Comparison of ENCODE assay signal across 8 cellular contexts in genomic region chr13:99307247-99307646, GRCh38. TPM values are rescaled to one million over a fixed set of nuclear protein-coding genes. Genes with fewer than 3 reads are reported as not detected.
DNase-seq lines count a peak whose midpoint lies in the region; ATAC-seq and TF ChIP-seq lines count a peak whose summit lies in the region.

GPR183 (minus strand) TSS chr13:99307399; CDS start chr13:99296145, 11,254 bp downstream.

- intact Hi-C loops in transverse colon (cut with DNase I; ENCODE audit: low total_unique reads) = no loop called here

- TF ChIP-seq EP300 in transverse colon (IDR thresholded peaks at IDR 0.05; ENCODE audit: low read depth) = no peak

- peaks cover 77% of the 10 kb centered on the region for H3K4me1 ChIP-seq in CD8-positive, alpha-beta memory T cell (ENCODE audit: insufficient read depth, low read length)
- H3K4me1 ChIP-seq in transverse colon = peaks cover 7 to 27% (median 15%) of the 10 kb centered on the region in 4 donors

- POLR2A ChIA-PET in CD8-positive, alpha-beta memory T cell (lab: Charles Lee) = interaction anchor here (1.4 to 2.0 kb wide), 7 partner anchors 11 to 76 kb away, joined by 3 to 9 read pairs (median 4); no protein-coding TSS in a partner anchor

- no peaks in the 10 kb centered on the region for H3K9me3 ChIP-seq in CD8-positive, alpha-beta memory T cell (ENCODE audit: low read length)
- no peaks in the 10 kb centered on the region for H3K9me3 ChIP-seq in transverse colon

- in situ Hi-C loops in transverse colon (cut with MboI; ENCODE audit: low pct_ligation_motif_present in 1 of 4, low pct_unique_long_range_greater_than_20kb in 1 of 4, low sequenced_read_pairs in 3 of 4) = no loop called here

- no peaks in the 10 kb centered on the region for H3K27me3 Mint-ChIP-seq in CD8-positive, alpha-beta memory T cell
- no peaks in the 10 kb centered on the region for H3K27me3 Mint-ChIP-seq in activated naive CD8-positive, alpha-beta T cell

- H3K4me3 Mint-ChIP-seq in CD8-positive, alpha-beta memory T cell = peak within 1 kb of the TSS; percentile 88 to 95 (median 94)
- peak within 1 kb of the TSS; percentile 85 for H3K4me3 Mint-ChIP-seq in activated naive CD8-positive, alpha-beta T cell

- peak within 1 kb of the TSS; percentile 89 to 98 (median 94) for H3K27ac Mint-ChIP-seq in CD8-positive, alpha-beta memory T cell
- peak within 1 kb of the TSS; percentile 95 for H3K27ac Mint-ChIP-seq in activated naive CD8-positive, alpha-beta T cell

- no peaks in the 10 kb centered on the region for H3K27me3 ChIP-seq in CD8-positive, alpha-beta memory T cell (ENCODE audit: insufficient read depth, low read length, poor library complexity, severe bottlenecking)
- H3K27me3 ChIP-seq in transverse colon = no peaks in the 10 kb centered on the region

- peak within 1 kb of the TSS; percentile 50 for H3K4me3 ChIP-seq in CD8-positive, alpha-beta memory T cell (ENCODE audit: low read length)
- peak within 1 kb of the TSS in 3 of 4 donors; percentile 19 to 42 (median 23) for H3K4me3 ChIP-seq in transverse colon

- H3K27ac ChIP-seq in CD8-positive, alpha-beta memory T cell (ENCODE audit: low read depth, low read length) = peak within 1 kb of the TSS; percentile 71
- peak within 1 kb of the TSS; percentile 36 to 76 (median 66) for H3K27ac ChIP-seq in transverse colon

- peaks cover 25 to 52% (median 30%) of the 10 kb centered on the region in 3 donors for H3K36me3 Mint-ChIP-seq in CD8-positive, alpha-beta memory T cell
- H3K36me3 Mint-ChIP-seq in activated naive CD8-positive, alpha-beta T cell = peaks cover 22% of the 10 kb centered on the region

- H3K36me3 ChIP-seq in CD8-positive, alpha-beta memory T cell (ENCODE audit: insufficient read depth, low read length) = no peaks in the 10 kb centered on the region
- H3K36me3 ChIP-seq in transverse colon = no peaks in the 10 kb centered on the region

- CTCF ChIA-PET in CD8-positive, alpha-beta memory T cell (lab: Charles Lee) = interaction anchor here (0.8 to 9.5 kb wide), 12 partner anchors 12 to 134 kb away, joined by 3 to 94 read pairs (median 6); no protein-coding TSS in a partner anchor

- WGBS in transverse colon (ENCODE audit: low coverage in 1 of 2), 2 donors = 35 to 39% methylated on average over 4 of the region's 4 CpGs

- H3K4me1 Mint-ChIP-seq in CD8-positive, alpha-beta memory T cell = peaks cover 76 to 85% (median 84%) of the 10 kb centered on the region in 3 donors
- peaks cover 93% of the 10 kb centered on the region for H3K4me1 Mint-ChIP-seq in activated naive CD8-positive, alpha-beta T cell (ENCODE audit: low read depth)

- TF ChIP-seq POLR2A in transverse colon (IDR thresholded peaks at IDR 0.05) = peak; percentile 84

- H3K9me3 Mint-ChIP-seq in CD8-positive, alpha-beta memory T cell = no peaks in the 10 kb centered on the region
- H3K9me3 Mint-ChIP-seq in activated naive CD8-positive, alpha-beta T cell (ENCODE audit: low read depth) = no peaks in the 10 kb centered on the region

- ATAC-seq in GM19467 (IDR thresholded peaks at IDR 0.05; ENCODE audit: unreplicated experiment) (peak; percentile 61), HG03457 (IDR thresholded peaks at IDR 0.05; ENCODE audit: unreplicated experiment) (peak; percentile 50), left lobe of liver (peak; percentile 42)

- no peak for TF ChIP-seq CTCF in transverse colon (IDR thresholded peaks at IDR 0.05)

- DNase-seq in CD8-positive, alpha-beta memory T cell = peak in 3 of 5 donors; percentile 62 to 70 (median 67)
- DNase-seq in left lobe of liver (ENCODE audit: low spot score) (no peak), transverse colon (no peak), middle frontal gyrus (ENCODE audit: extremely low spot score, low spot score) (no peak)
- DNase-seq in stimulated activated CD4-positive, alpha-beta T cell treated with anti-CD3 and anti-CD28 coated beads, Interleukin-4, amount 100 ng/mL, for 4 hours = no peak

RNA-seq across cellular contexts. Expression of gene GPR183, which starts in this region (rescaled TPM):
- 10 to 100 TPM; 61.5 to 62.8 TPM for total RNA-seq in CD8-positive, alpha-beta memory T cell
- 232 TPM for polyA plus RNA-seq in CD8-positive, alpha-beta memory T cell
- total RNA-seq in left lobe of liver = 0.70 TPM
- 10 to 100 TPM in 1 of 4 donors, 1 to 10 TPM in 3; 3.0 to 14.6 (median 6.5) TPM for total RNA-seq in transverse colon

Comparison
In these comparisons a context has a peak if more than half of its experiments do, and no peak if none do; other contexts are left out.
1. RNA of gene GPR183 (total RNA-seq): 61.5 to 62.8 TPM in CD8-positive, alpha-beta memory T cell; 3.0 to 14.6 TPM in transverse colon and 0.70 TPM in left lobe of liver (single experiment); every median in the first group is over 4 times any median in the second.
2. Peak in ATAC-seq in left lobe of liver; RNA of the gene not detected or under 1 TPM.
3. DNase-seq: peak in CD8-positive, alpha-beta memory T cell (3 of 5); none in left lobe of liver (single experiment), transverse colon (single experiment), middle frontal gyrus (single experiment) and stimulated activated CD4-positive, alpha-beta T cell treated with anti-CD3 and anti-CD28 coated beads, Interleukin-4, amount 100 ng/mL, for 4 hours (0 of 2).
4. Peak in every context shown above with its lines, with median percentiles within 50 percentile points of each other: ATAC-seq.